11 cellular contexts compared by ENCODE assay signal in the genomic region with DNA sequence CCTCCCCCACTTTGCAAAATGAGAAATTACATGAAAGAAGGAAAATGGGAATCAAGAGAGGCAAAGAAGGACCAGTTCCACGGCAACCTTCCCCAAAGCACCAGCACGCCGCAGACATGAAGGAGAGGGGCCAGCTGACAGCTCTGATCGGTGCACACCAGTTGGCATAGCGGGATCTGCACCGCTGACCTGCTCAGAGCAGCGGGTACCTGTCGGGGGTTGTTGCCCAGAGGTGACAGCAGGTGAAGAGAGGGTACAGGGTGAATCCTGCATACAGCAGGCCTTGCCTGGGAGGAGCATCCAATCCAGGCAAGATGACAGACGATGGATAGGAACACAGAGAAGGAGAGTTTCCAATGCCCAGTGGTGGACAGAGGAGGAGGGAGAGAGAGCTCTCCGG. TPM values are rescaled to one million over a fixed set of nuclear protein-coding genes. Genes with fewer than 3 reads are reported as not detected.
DNase-seq lines count a peak whose midpoint lies in the region; ATAC-seq and TF ChIP-seq lines count a peak whose summit lies in the region.
"Had no signal": no experiment of that assay in that cellular context is flagged by ENCODE, and none has a peak within 500 bp of the region (broad histone marks: within the 10 kb centered on the region; RNA-seq: fewer than 3 reads in every experiment).

No MANE protein-coding gene starts in this region.

- no peak overlapping the region for H3K9ac ChIP-seq in SK-N-SH
- no peak overlapping the region for H3K9ac ChIP-seq in mucosa of rectum (ENCODE audit: low read depth in 1 of 2, low read length in 2 of 2)

- TF ChIP-seq CTCF in SK-N-SH (IDR thresholded peaks at IDR 0.05) (no peak), testis (IDR thresholded peaks at IDR 0.05) (no peak)

- H3K27me3 ChIP-seq in SK-N-SH (ENCODE audit: insufficient read depth), result no peaks in the 10 kb centered on the region
- no peaks in the 10 kb centered on the region for H3K27me3 ChIP-seq in mucosa of rectum (ENCODE audit: control insufficient read depth in 2 of 2, insufficient read depth in 2 of 2, low read length in 2 of 2)
- H3K27me3 ChIP-seq in testis, result no peaks in the 10 kb centered on the region

- DNase-seq in SK-N-SH (no peak), testis (no peak), NCI-H1048 (lab: John Stamatoyannopoulos, UW) (no peak)
- DNase-seq: 8988T, cerebellar nuclear complex, PC-9 had no signal

- TF ChIP-seq POLR2A in testis (IDR thresholded peaks at IDR 0.05), result no peak

- H3F3A ChIP-seq in SK-N-SH (replicated peaks; ENCODE audit: insufficient read depth), result peaks cover 36% of the 10 kb centered on the region

- H3K27ac ChIP-seq in SK-N-SH (ENCODE audit: low read depth in 2 of 2, low read length in 1 of 2) (peak overlapping the region; percentile 52 to 65; a peak in 3 of 4 replicates), angular gyrus (ENCODE audit: low read depth, low read length) (peak overlapping the region; percentile 77), mucosa of rectum (ENCODE audit: low read depth in 2 of 2, low read length in 2 of 2) (peak overlapping the region; percentile 66 to 74), testis (peak overlapping the region; percentile 91 to 93)
- H3K27ac ChIP-seq: PC-9 had no signal

- no peak for TF ChIP-seq EP300 in SK-N-SH (IDR thresholded peaks at IDR 0.05; ENCODE audit: borderline replicate concordance in 1 of 2, low read depth in 1 of 2, low read length in 1 of 2)

- H3K4me1 ChIP-seq in SK-N-SH (ENCODE audit: control insufficient read depth in 1 of 2, insufficient read depth in 2 of 2, low read depth in 1 of 2, low read length in 1 of 2) (peaks cover 33 to 76% of the 10 kb centered on the region in 2 experiments), mucosa of rectum (ENCODE audit: control insufficient read depth in 2 of 2, insufficient read depth in 2 of 2, low read length in 2 of 2) (peaks cover 22 to 23% of the 10 kb centered on the region in 2 donors), testis (peaks cover 67% of the 10 kb centered on the region)

- POLR2A ChIA-PET in SK-N-SH (lab: Yijun Ruan, JAX), result interaction anchor here (0.7 kb wide), 1 partner anchor 96 kb away, joined by 5 read pairs; no protein-coding TSS in a partner anchor

- H3K4me3 ChIP-seq in SK-N-SH (ENCODE audit: low read depth in 2 of 2, low read length in 1 of 2) (no peak overlapping the region), mucosa of rectum (ENCODE audit: low read length in 2 of 2) (no peak overlapping the region), testis (no peak overlapping the region)
- H3K4me3 ChIP-seq: PC-9 had no signal

- TF ChIP-seq RAD21 in SK-N-SH (IDR thresholded peaks at IDR 0.05; ENCODE audit: low read length), result no peak

- H3K9me3 ChIP-seq in SK-N-SH (no peaks in the 10 kb centered on the region), mucosa of rectum (ENCODE audit: control insufficient read depth in 2 of 2, low read length in 2 of 2) (no peaks in the 10 kb centered on the region), testis (no peaks in the 10 kb centered on the region)

- H3K4me2 ChIP-seq in SK-N-SH, result peak overlapping the region; percentile 25; the same call in 1 of the 2 replicates
- H3K4me2 ChIP-seq: PC-9 had no signal

- no peaks in the 10 kb centered on the region for H3K9me2 ChIP-seq in SK-N-SH

- H3K79me2 ChIP-seq in SK-N-SH (ENCODE audit: insufficient read depth), result peaks cover 93% of the 10 kb centered on the region

- peaks cover 4% of the 10 kb centered on the region; the same call in 1 of the 2 replicates for H4K20me1 ChIP-seq in SK-N-SH (ENCODE audit: insufficient read depth)

- WGBS in SK-N-SH (ENCODE audit: low lambda C conversion rate), result 95% methylated on average over 10 of the region's 10 CpGs
- 81 to 91% methylated on average over 9 to 10 of the region's 10 CpGs for WGBS in testis, 2 donors

- no peak for ATAC-seq in SK-N-SH treated with all-trans-retinoic acid at 6 μM for 48 hours
- no peak for ATAC-seq in HG02870 (IDR thresholded peaks at IDR 0.05; ENCODE audit: unreplicated experiment)
- no peak for ATAC-seq in GM21737 (IDR thresholded peaks at IDR 0.05; ENCODE audit: unreplicated experiment)

- CTCF ChIA-PET in SK-N-SH (lab: Yijun Ruan, JAX), result interaction anchor here (1.3 to 5.4 kb wide), 2 partner anchors 13 to 92 kb away, joined by 3 to 51 read pairs; no protein-coding TSS in a partner anchor

- H2AFZ ChIP-seq in SK-N-SH (ENCODE audit: low read depth), result no peak overlapping the region
- H2AFZ ChIP-seq: PC-9 had no signal

- intact Hi-C loops in testis (cut with DNase I; ENCODE audit: low total_unique reads), result no loop called here

- H3K36me3 ChIP-seq in SK-N-SH (replicated peaks in 1 of 2; ENCODE audit: control insufficient read depth in 1 of 2, insufficient read depth in 2 of 2, low read length in 1 of 2), result peaks cover 3 to 10% of the 10 kb centered on the region in 2 experiments
- H3K36me3 ChIP-seq in mucosa of rectum (ENCODE audit: control insufficient read depth in 2 of 2, insufficient read depth in 2 of 2, low read length in 2 of 2), result peaks cover 0 to 3% of the 10 kb centered on the region in 2 donors
- no peaks in the 10 kb centered on the region for H3K36me3 ChIP-seq in testis (ENCODE audit: low read depth, missing control alignments)

TF ChIP-seq in SK-N-SH, 30 proteins besides CTCF, POLR2A, EP300 and RAD21 (continues in another document):
- TF ChIP-seq FOXJ3 (CRISPR knock-in tag; IDR thresholded peaks at IDR 0.05) (no peak), POLR2AphosphoS5 (IDR thresholded peaks at IDR 0.05; ENCODE audit: low read depth, low read length) (no peak), FOXM1 (IDR thresholded peaks at IDR 0.05; ENCODE audit: low read depth) (no peak), RFX5 (IDR thresholded peaks at IDR 0.05; ENCODE audit: low read length) (no peak), TCF12 (IDR thresholded peaks at IDR 0.05) (no peak), YY1 (IDR thresholded peaks at IDR 0.05; ENCODE audit: low read depth) (no peak), EZH2phosphoT487 (IDR thresholded peaks at IDR 0.05; ENCODE audit: borderline replicate concordance, low read depth) (no peak), GABPA (IDR thresholded peaks at IDR 0.05; ENCODE audit: low read depth) (no peak), JUND (IDR thresholded peaks at IDR 0.05) (no peak), TAF1 (IDR thresholded peaks at IDR 0.05; ENCODE audit: borderline replicate concordance, low read depth, low read length) (no peak), SMC3 (IDR thresholded peaks at IDR 0.05; ENCODE audit: low read depth, low read length) (no peak)
- TF ChIP-seq, protein P1, sequence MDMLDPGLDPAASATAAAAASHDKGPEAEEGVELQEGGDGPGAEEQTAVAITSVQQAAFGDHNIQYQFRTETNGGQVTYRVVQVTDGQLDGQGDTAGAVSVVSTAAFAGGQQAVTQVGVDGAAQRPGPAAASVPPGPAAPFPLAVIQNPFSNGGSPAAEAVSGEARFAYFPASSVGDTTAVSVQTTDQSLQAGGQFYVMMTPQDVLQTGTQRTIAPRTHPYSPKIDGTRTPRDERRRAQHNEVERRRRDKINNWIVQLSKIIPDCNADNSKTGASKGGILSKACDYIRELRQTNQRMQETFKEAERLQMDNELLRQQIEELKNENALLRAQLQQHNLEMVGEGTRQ (IDR thresholded peaks at IDR 0.05; ENCODE audit: borderline replicate concordance, low read depth, low read length), result no peak

TF ChIP-seq in SK-N-SH treated with all-trans-retinoic acid at 6 μM for 48 hours, 23 proteins besides CTCF, POLR2A, EP300 and RAD21 (continues in another document):
- TF ChIP-seq TOX (CRISPR knock-in tag; IDR thresholded peaks at IDR 0.05; ENCODE audit: borderline replicate concordance) (no peak), CSDC2 (CRISPR knock-in tag; IDR thresholded peaks at IDR 0.05) (no peak), ARNTL (CRISPR knock-in tag; IDR thresholded peaks at IDR 0.05; ENCODE audit: borderline replicate concordance, low read depth) (no peak), CSRNP3 (CRISPR knock-in tag; IDR thresholded peaks at IDR 0.05) (no peak), ESRRG (CRISPR knock-in tag; IDR thresholded peaks at IDR 0.05) (no peak), ZFP3 (CRISPR knock-in tag; IDR thresholded peaks at IDR 0.05) (no peak)

RNA-seq across cellular contexts. Expression of gene CEP295NL, which starts 24.1 kb away (rescaled TPM):
- polyA plus RNA-seq in SK-N-SH (2012; rRNA removed), result 0.31 and 0.35 TPM in 2 replicates
- 0.17 and 0.21 TPM in 2 replicates for polyA plus RNA-seq in SK-N-SH (2012; cell fraction: cytosol; rRNA removed)
- polyA plus RNA-seq in SK-N-SH (2012; cell fraction: nucleus; rRNA removed), result 0.68 and 0.97 TPM in 2 replicates
- total RNA-seq in testis, result 10 to 100 TPM; 32.3 to 77.1 TPM
- polyA plus RNA-seq in testis (ENCODE audit: insufficient read depth, low read depth, low replicate concordance), result 100 TPM

RNA-seq across cellular contexts. Expression of gene USP36, which starts 38.3 kb away (rescaled TPM):
- polyA plus RNA-seq in SK-N-SH (2012; rRNA removed) (34.6 and 41.2 TPM in 2 replicates), testis (ENCODE audit: insufficient read depth, low read depth, low replicate concordance) (32.8 TPM)
- 22.5 and 26.9 TPM in 2 replicates for polyA plus RNA-seq in SK-N-SH (2012; cell fraction: cytosol; rRNA removed)
- 163 and 178 TPM in 2 replicates for polyA plus RNA-seq in SK-N-SH (2012; cell fraction: nucleus; rRNA removed)
- 10 to 100 TPM; 77.5 to 79.8 TPM for total RNA-seq in testis

RNA-seq across cellular contexts. Expression of gene TIMP2, which starts 46.3 kb away (rescaled TPM):
- polyA plus RNA-seq in SK-N-SH (2012; rRNA removed) (256 and 441 TPM in 2 replicates), testis (ENCODE audit: insufficient read depth, low read depth, low replicate concordance) (465 TPM)
- polyA plus RNA-seq in SK-N-SH (2012; cell fraction: cytosol; rRNA removed), result 528 and 616 TPM in 2 replicates
- 334 and 427 TPM in 2 replicates for polyA plus RNA-seq in SK-N-SH (2012; cell fraction: nucleus; rRNA removed)
- total RNA-seq in testis, result 100 to 1,000 TPM; 262 to 482 TPM

Comparison
In these comparisons a context has a peak if more than half of its experiments do, and no peak if none do; other contexts are left out.
1. RNA of gene CEP295NL, which starts 24.1 kb away (polyA plus RNA-seq): 100 TPM in testis (single experiment); 0.17 to 0.97 TPM in SK-N-SH; every median in the first group is over 10 times any median in the second.
2. Peak in every context shown above with its lines, with median percentiles within 50 percentile points of each other: H3K27ac ChIP-seq.